Comparison of ENCODE assay signal across 27 cellular contexts in genomic region chr12:76410371-76410770, GRCh38.
A peak's percentile ranks its signal among the peaks of the same experiment; 100 is the strongest.
DNase-seq lines count a peak whose midpoint lies in the region; ATAC-seq, FAIRE-seq and TF ChIP-seq lines count a peak whose summit lies in the region.
"Had no signal": no experiment of that assay in that cellular context is flagged by ENCODE, and none has a peak within 500 bp of the region (broad histone marks: within the 10 kb centered on the region; RNA-seq: fewer than 3 reads in every experiment).

No MANE protein-coding gene starts in this region.

- H3K9me3 Mint-ChIP-seq in chondrocyte (ENCODE audit: low read depth) = no peaks in the 10 kb centered on the region
- H3K9me3 Mint-ChIP-seq: CD14-positive monocyte; CD8-positive, alpha-beta T cell had no signal

- H3K9me3 ChIP-seq in HepG2 (ENCODE audit: low read length) = no peaks in the 10 kb centered on the region
- no peaks in the 10 kb centered on the region for H3K9me3 ChIP-seq in right lobe of liver
- no peaks in the 10 kb centered on the region for H3K9me3 ChIP-seq in SK-N-MC (ENCODE audit: low read depth, low read length)
- H3K9me3 ChIP-seq: BE2C, BLaER1, Caco-2 had no signal

- TF ChIP-seq CTCF in HepG2 (CRISPR knock-in tag; IDR thresholded peaks at IDR 0.05) (no peak), right lobe of liver (IDR thresholded peaks at IDR 0.05) (no peak), D721Med (IDR thresholded peaks at IDR 0.05; ENCODE audit: insufficient read depth, missing control alignments) (no peak), chondrocyte (IDR thresholded peaks at IDR 0.05) (no peak)

- intact Hi-C loops in HepG2 (cut with micrococcal nuclease; ENCODE audit: unreplicated experiment) = no loop called here
- intact Hi-C loops in right lobe of liver (cut with DNase I) = no loop called here

- H3K9ac ChIP-seq in HepG2 (ENCODE audit: insufficient read depth, low read depth, low read length) (no peak overlapping the region), SK-N-MC (ENCODE audit: insufficient read length) (no peak overlapping the region)
- H3K9ac ChIP-seq: BLaER1 had no signal

- H3K4me1 Mint-ChIP-seq in chondrocyte (ENCODE audit: low read depth) = peaks cover 27% of the 10 kb centered on the region

- H3K27ac Mint-ChIP-seq in chondrocyte (ENCODE audit: unreplicated experiment) = peak overlapping the region; percentile 58
- H3K27ac Mint-ChIP-seq: CD14-positive monocyte; CD4-positive, CD25-positive, alpha-beta regulatory T cell; CD8-positive, alpha-beta T cell had no signal

- TF ChIP-seq RAD21 in HepG2 (CRISPR knock-in tag; IDR thresholded peaks at IDR 0.05) = no peak

- H3K27me3 ChIP-seq in HepG2 (ENCODE audit: control insufficient read depth in 1 of 2, insufficient read depth in 2 of 2, low read length in 2 of 2) = no peaks in the 10 kb centered on the region
- no peaks in the 10 kb centered on the region for H3K27me3 ChIP-seq in right lobe of liver
- H3K27me3 ChIP-seq: BE2C, BLaER1 had no signal

- no TSS peak for BruUV-seq in HepG2 (replicated peaks; lab: Mats Ljungman, UMichigan)

- no peak for ATAC-seq in HepG2
- no peak for ATAC-seq in right lobe of liver
- ATAC-seq in HG03135 (IDR thresholded peaks at IDR 0.05; ENCODE audit: unreplicated experiment) = no peak
- no peak for ATAC-seq in GM19351 (IDR thresholded peaks at IDR 0.05; ENCODE audit: unreplicated experiment)
- ATAC-seq: CD8-positive, alpha-beta T cell had no signal

- no peak overlapping the region for H3K4me2 ChIP-seq in HepG2 (ENCODE audit: low read depth, low read length)
- H3K4me2 ChIP-seq: BLaER1 had no signal

- in situ Hi-C loops in HepG2 (cut with HindIII; ENCODE audit: extremely low pct_ligation_motif_present, low pct_unique_long_range_greater_than_20kb) = no loop called here

- TF ChIP-seq POLR2A in HepG2 (IDR thresholded peaks at IDR 0.05; ENCODE audit: insufficient read depth in 1 of 2, low read depth in 2 of 2, low read length in 2 of 2) (no peak), right lobe of liver (IDR thresholded peaks at IDR 0.05) (no peak)

- no peak overlapping the region for H2AFZ ChIP-seq in HepG2 (ENCODE audit: low read length)

- H3K4me3 Mint-ChIP-seq in chondrocyte (ENCODE audit: unreplicated experiment) = no peak overlapping the region
- H3K4me3 Mint-ChIP-seq: CD14-positive monocyte; CD4-positive, CD25-positive, alpha-beta regulatory T cell; CD8-positive, alpha-beta T cell had no signal

- no peaks in the 10 kb centered on the region for H3K36me3 ChIP-seq in HepG2 (replicated peaks in 1 of 2; ENCODE audit: control insufficient read depth in 1 of 2, insufficient read depth in 2 of 2, low read length in 2 of 2)
- no peaks in the 10 kb centered on the region for H3K36me3 ChIP-seq in right lobe of liver
- H3K36me3 ChIP-seq in SK-N-MC (ENCODE audit: insufficient read depth, low read length) = no peaks in the 10 kb centered on the region
- H3K36me3 ChIP-seq: BE2C had no signal

- no peaks in the 10 kb centered on the region for H3K27me3 Mint-ChIP-seq in chondrocyte (ENCODE audit: low read depth)
- H3K27me3 Mint-ChIP-seq: CD4-positive, CD25-positive, alpha-beta regulatory T cell had no signal

- no peak for DNase-seq in HepG2 (ENCODE audit: low spot score)
- DNase-seq in right lobe of liver = no peak
- no peak for DNase-seq in D721Med (ENCODE audit: insufficient read length, low spot score)
- DNase-seq in SK-N-MC (ENCODE audit: low read depth, low spot score) = no peak
- DNase-seq in chondrocyte (ENCODE audit: low spot score) = no peak
- no peak for DNase-seq in GDM1 (lab: John Stamatoyannopoulos, UW)
- DNase-seq: ACHN; BE2C; C1 segment of cervical spinal cord; Caco-2; Calu3; CD4-positive, CD25-positive, alpha-beta regulatory T cell; CD8-positive, alpha-beta T cell; DMS 273 treated with DMSO at 0.1 percent for 48 hours; DMS153; DMS53; DMS79; DND-41; EL; GF-D8 had no signal

- POLR2A ChIA-PET in HepG2 (lab: Yijun Ruan, JAX) = no interaction called here

- CTCF ChIA-PET in HepG2 (lab: Yijun Ruan, JAX; ENCODE audit: low intra/inter-chr PET ratio, low total read pairs) = no interaction called here

- H4K20me1 ChIP-seq in HepG2 (ENCODE audit: insufficient read depth, low read length) = no peaks in the 10 kb centered on the region
- H4K20me1 ChIP-seq: BLaER1 had no signal

- no peaks in the 10 kb centered on the region for H3K36me3 Mint-ChIP-seq in chondrocyte (ENCODE audit: low read depth)

- no peak overlapping the region for H3K27ac ChIP-seq in HepG2 (ENCODE audit: extremely low read length, insufficient read depth, low read length)
- H3K27ac ChIP-seq in right lobe of liver = no peak overlapping the region
- H3K27ac ChIP-seq in SK-N-MC = peak overlapping the region; percentile 61
- H3K27ac ChIP-seq: 22Rv1, BLaER1 had no signal

- FAIRE-seq in HepG2 (lab: Jason Lieb, UNC) (no peak), D721Med (lab: Jason Lieb, UNC) (peak; percentile 55)
- FAIRE-seq: GM12891, GM19239 had no signal

- no peak overlapping the region for H3K4me3 ChIP-seq in HepG2 (replicated peaks in 1 of 3; ENCODE audit: insufficient read depth in 1 of 3, low read depth in 2 of 3, low read length in 3 of 3)
- no peak overlapping the region for H3K4me3 ChIP-seq in right lobe of liver
- peak overlapping the region; percentile 26; the same call in 1 of the 2 replicates for H3K4me3 ChIP-seq in SK-N-MC
- H3K4me3 ChIP-seq: BLaER1 had no signal

- H3K4me1 ChIP-seq in HepG2 (ENCODE audit: insufficient read depth, low read length) = no peaks in the 10 kb centered on the region
- H3K4me1 ChIP-seq in right lobe of liver = no peaks in the 10 kb centered on the region
- H3K4me1 ChIP-seq: BE2C, BLaER1, Caco-2 had no signal

- no peaks in the 10 kb centered on the region for H3K79me2 ChIP-seq in HepG2 (ENCODE audit: insufficient read depth, low read length)

- no peak for TF ChIP-seq EP300 in HepG2 (IDR thresholded peaks at IDR 0.05; ENCODE audit: low read depth in 2 of 2, low read length in 2 of 2)
- no peak for TF ChIP-seq EP300 in HepG2 (CRISPR knock-in tag; IDR thresholded peaks at IDR 0.05; ENCODE audit: borderline replicate concordance)

TF ChIP-seq in HepG2, 621 proteins besides CTCF, POLR2A, EP300 and RAD21:
- no peak for TF ChIP-seq TFDP1 (CRISPR knock-in tag; IDR thresholded peaks at IDR 0.05; ENCODE audit: borderline replicate concordance)
- TF ChIP-seq MAFK (conservative IDR thresholded peaks at IDR 0.05 in 1 of 2, IDR thresholded peaks at IDR 0.05 in 1 of 2; ENCODE audit: low read length in 2 of 2) = peak; percentile 27 to 59; a peak in 2 of 4 replicates
- no peak for TF ChIP-seq ZNF124 (CRISPR knock-in tag; IDR thresholded peaks at IDR 0.05)
- peak; percentile 46; the same call in 1 of the 2 replicates for TF ChIP-seq MAFF (IDR thresholded peaks at IDR 0.05; ENCODE audit: low read depth, low read length)
TF ChIP-seq in HepG2: peak in this region for 2.
